In genomic region chr18:43620936-43621335, GRCh38 we compare ENCODE assay signal across 2 cellular contexts.
TF ChIP-seq lines count a peak whose summit lies in the region.

No MANE protein-coding gene starts in this region.

TF ChIP-seq in GM23338, 12 proteins besides CTCF, POLR2A, EP300 and RAD21 (continued from another document):
- TF ChIP-seq ZNF462 (CRISPR knock-in tag; IDR thresholded peaks at IDR 0.05) (no peak), ETS1 (IDR thresholded peaks at IDR 0.05) (no peak), EZH2phosphoT487 (IDR thresholded peaks at IDR 0.05; ENCODE audit: unreplicated experiment) (no peak), STAT1 (IDR thresholded peaks at IDR 0.05; ENCODE audit: unreplicated experiment) (no peak), ZNF114 (CRISPR knock-in tag; IDR thresholded peaks at IDR 0.05) (no peak), EZH2 (IDR thresholded peaks at IDR 0.05; ENCODE audit: low read depth, unreplicated experiment) (no peak)
TF ChIP-seq in GM23338: peak in this region for 0.

TF ChIP-seq in WTC11, 78 proteins besides CTCF, POLR2A, EP300 and RAD21 (continued from another document):
- TF ChIP-seq, protein P1, sequence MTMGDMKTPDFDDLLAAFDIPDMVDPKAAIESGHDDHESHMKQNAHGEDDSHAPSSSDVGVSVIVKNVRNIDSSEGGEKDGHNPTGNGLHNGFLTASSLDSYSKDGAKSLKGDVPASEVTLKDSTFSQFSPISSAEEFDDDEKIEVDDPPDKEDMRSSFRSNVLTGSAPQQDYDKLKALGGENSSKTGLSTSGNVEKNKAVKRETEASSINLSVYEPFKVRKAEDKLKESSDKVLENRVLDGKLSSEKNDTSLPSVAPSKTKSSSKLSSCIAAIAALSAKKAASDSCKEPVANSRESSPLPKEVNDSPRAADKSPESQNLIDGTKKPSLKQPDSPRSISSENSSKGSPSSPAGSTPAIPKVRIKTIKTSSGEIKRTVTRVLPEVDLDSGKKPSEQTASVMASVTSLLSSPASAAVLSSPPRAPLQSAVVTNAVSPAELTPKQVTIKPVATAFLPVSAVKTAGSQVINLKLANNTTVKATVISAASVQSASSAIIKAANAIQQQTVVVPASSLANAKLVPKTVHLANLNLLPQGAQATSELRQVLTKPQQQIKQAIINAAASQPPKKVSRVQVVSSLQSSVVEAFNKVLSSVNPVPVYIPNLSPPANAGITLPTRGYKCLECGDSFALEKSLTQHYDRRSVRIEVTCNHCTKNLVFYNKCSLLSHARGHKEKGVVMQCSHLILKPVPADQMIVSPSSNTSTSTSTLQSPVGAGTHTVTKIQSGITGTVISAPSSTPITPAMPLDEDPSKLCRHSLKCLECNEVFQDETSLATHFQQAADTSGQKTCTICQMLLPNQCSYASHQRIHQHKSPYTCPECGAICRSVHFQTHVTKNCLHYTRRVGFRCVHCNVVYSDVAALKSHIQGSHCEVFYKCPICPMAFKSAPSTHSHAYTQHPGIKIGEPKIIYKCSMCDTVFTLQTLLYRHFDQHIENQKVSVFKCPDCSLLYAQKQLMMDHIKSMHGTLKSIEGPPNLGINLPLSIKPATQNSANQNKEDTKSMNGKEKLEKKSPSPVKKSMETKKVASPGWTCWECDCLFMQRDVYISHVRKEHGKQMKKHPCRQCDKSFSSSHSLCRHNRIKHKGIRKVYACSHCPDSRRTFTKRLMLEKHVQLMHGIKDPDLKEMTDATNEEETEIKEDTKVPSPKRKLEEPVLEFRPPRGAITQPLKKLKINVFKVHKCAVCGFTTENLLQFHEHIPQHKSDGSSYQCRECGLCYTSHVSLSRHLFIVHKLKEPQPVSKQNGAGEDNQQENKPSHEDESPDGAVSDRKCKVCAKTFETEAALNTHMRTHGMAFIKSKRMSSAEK (CRISPR knock-in tag; IDR thresholded peaks at IDR 0.05; ENCODE audit: borderline replicate concordance) = no peak
- no peak for TF ChIP-seq RORB (CRISPR knock-in tag; IDR thresholded peaks at IDR 0.05)
